ENCODE assay signal across 31 cellular contexts in genomic region chr2:74183878-74184277, GRCh38. TPM values are rescaled to one million over a fixed set of nuclear protein-coding genes. Genes with fewer than 3 reads are reported as not detected.
A peak's percentile ranks its signal among the peaks of the same experiment; 100 is the strongest.
DNase-seq lines count a peak whose midpoint lies in the region; ATAC-seq and FAIRE-seq lines count a peak whose summit lies in the region.
"Had no signal": no experiment of that assay in that cellular context is flagged by ENCODE, and none has a peak within 500 bp of the region (broad histone marks: within the 10 kb centered on the region; RNA-seq: fewer than 3 reads in every experiment).

No MANE protein-coding gene starts in this region.

- no peaks in the 10 kb centered on the region for H3K36me3 Mint-ChIP-seq in activated T-helper 17 cell treated with anti-CD3 and anti-CD28 coated beads, Interleukin-2, amount 50 U/mL, for 72 hours (ENCODE audit: low read depth)
- peaks cover 0 to 8% of the 10 kb centered on the region in 2 donors for H3K36me3 Mint-ChIP-seq in naive B cell
- H3K36me3 Mint-ChIP-seq: CD4-positive, CD25-positive, alpha-beta regulatory T cell; neural progenitor cell had no signal

- peaks cover 8% of the 10 kb centered on the region for H3K4me1 Mint-ChIP-seq in activated T-helper 17 cell treated with anti-CD3 and anti-CD28 coated beads, Interleukin-2, amount 50 U/mL, for 72 hours
- peaks cover 29 to 65% (median 41%) of the 10 kb centered on the region in 3 donors for H3K4me1 Mint-ChIP-seq in naive B cell
- H3K4me1 Mint-ChIP-seq: neural progenitor cell had no signal

- H3K27me3 Mint-ChIP-seq in activated T-helper 17 cell treated with anti-CD3 and anti-CD28 coated beads, Interleukin-2, amount 50 U/mL, for 72 hours, result no peaks in the 10 kb centered on the region
- H3K27me3 Mint-ChIP-seq in naive B cell, result no peaks in the 10 kb centered on the region
- H3K27me3 Mint-ChIP-seq: T-helper 17 cell had no signal

- DNase-seq in CD1c-positive myeloid dendritic cell (ENCODE audit: extremely low spot score) (peak; percentile 39), GM18507 (ENCODE audit: extremely low spot score, insufficient read length, low read depth) (no peak), naive B cell (no peak), amniotic stem cell (lab: John Stamatoyannopoulos, UW) (no peak)
- DNase-seq: activated CD4-positive, alpha-beta T cell treated with anti-CD3 and anti-CD28 coated beads for 4 hours; activated naive CD4-positive, alpha-beta T cell treated with anti-CD3 and anti-CD28 coated beads for 36 hours; activated T-cell treated with anti-CD3 and anti-CD28 coated beads, Interleukin-2, amount 50 U/mL, for 48 hours; anterior cingulate cortex; CD4-positive, CD25-positive, alpha-beta regulatory T cell; DMS 273 treated with DMSO at 0.1 percent for 48 hours; effector memory CD4-positive, alpha-beta T cell; erythroblast; H9; KBM-7; kidney; NCI-H1417 treated with DMSO at 0.1 percent for 48 hours; NCI-H2081; NCI-H226; NCI-H748 treated with DMSO at 0.1 percent for 48 hours; posterior cingulate gyrus; right cardiac atrium; RPMI8226; stimulated activated CD4-positive, alpha-beta T cell treated with anti-CD3 and anti-CD28 coated beads, Interleukin-4, amount 100 ng/mL, for 1 hour; T-helper 17 cell; upper lobe of right lung had no signal

- H3K4me3 Mint-ChIP-seq in activated T-helper 17 cell treated with anti-CD3 and anti-CD28 coated beads, Interleukin-2, amount 50 U/mL, for 72 hours, result no peak overlapping the region
- H3K4me3 Mint-ChIP-seq in naive B cell, result peak overlapping the region in 4 of 8 donors; percentile 5 to 82 (median 50)
- H3K4me3 Mint-ChIP-seq: activated naive CD4-positive, alpha-beta T cell treated with anti-CD3 and anti-CD28 coated beads for 36 hours; H9; neural progenitor cell; stimulated activated effector memory CD8-positive, alpha-beta T cell treated with anti-CD3 and anti-CD28 coated beads, Interleukin-12 subunit alpha, Interleukin-12 subunit beta, amount 100 ng/mL, for 72 hours had no signal

- H3K9me3 Mint-ChIP-seq in activated T-helper 17 cell treated with anti-CD3 and anti-CD28 coated beads, Interleukin-2, amount 50 U/mL, for 72 hours, result no peaks in the 10 kb centered on the region
- H3K9me3 Mint-ChIP-seq in naive B cell, result peaks cover 0 to 13% (median 6%) of the 10 kb centered on the region in 7 donors
- H3K9me3 Mint-ChIP-seq: activated naive CD4-positive, alpha-beta T cell treated with anti-CD3 and anti-CD28 coated beads for 36 hours; H9; neural progenitor cell; stimulated activated effector memory CD8-positive, alpha-beta T cell treated with anti-CD3 and anti-CD28 coated beads, Interleukin-12 subunit alpha, Interleukin-12 subunit beta, amount 100 ng/mL, for 72 hours had no signal

- no peak for ATAC-seq in activated T-helper 17 cell treated with anti-CD3 and anti-CD28 coated beads, Interleukin-2, amount 50 U/mL, for 72 hours (replicated peaks)
- no peak for ATAC-seq in naive B cell (ENCODE audit: low read depth in 2 of 2)
- ATAC-seq in HG03039 (IDR thresholded peaks at IDR 0.05; ENCODE audit: unreplicated experiment), result no peak
- no peak for ATAC-seq in HG03457 (IDR thresholded peaks at IDR 0.05; ENCODE audit: unreplicated experiment)
- ATAC-seq: right cardiac atrium; stimulated activated effector memory CD8-positive, alpha-beta T cell treated with anti-CD3 and anti-CD28 coated beads, Interleukin-12 subunit alpha, Interleukin-12 subunit beta, amount 100 ng/mL, for 72 hours; T-helper 17 cell; upper lobe of right lung had no signal

- peak overlapping the region; percentile 9 for H3K27ac Mint-ChIP-seq in activated T-helper 17 cell treated with anti-CD3 and anti-CD28 coated beads, Interleukin-2, amount 50 U/mL, for 72 hours
- H3K27ac Mint-ChIP-seq in naive B cell, result peak overlapping the region in 4 of 6 donors; percentile 26 to 92 (median 68)
- H3K27ac Mint-ChIP-seq: CD4-positive, CD25-positive, alpha-beta regulatory T cell; H9; neural progenitor cell; stimulated activated effector memory CD8-positive, alpha-beta T cell treated with anti-CD3 and anti-CD28 coated beads, Interleukin-12 subunit alpha, Interleukin-12 subunit beta, amount 100 ng/mL, for 72 hours had no signal

- FAIRE-seq in GM18507 (lab: Jason Lieb, UNC), result peak; percentile 57
- FAIRE-seq: bronchial epithelial cell, kidney had no signal

RNA-seq across cellular contexts. Expression of gene MOB1A, which starts 5.2 kb away (rescaled TPM):
- total RNA-seq in activated T-helper 17 cell treated with anti-CD3 and anti-CD28 coated beads, Interleukin-2, amount 50 U/mL, for 72 hours, result 100 to 1,000 TPM; 155 to 159 TPM
- polyA plus RNA-seq in naive B cell (ENCODE audit: low read depth in 6 of 6), result 100 to 1,000 TPM; 217 to 269 (median 220) TPM

RNA-seq across cellular contexts. Expression of gene MTHFD2, which starts 14.5 kb away (rescaled TPM):
- total RNA-seq in activated T-helper 17 cell treated with anti-CD3 and anti-CD28 coated beads, Interleukin-2, amount 50 U/mL, for 72 hours, result 100 to 1,000 TPM; 281 to 284 TPM
- polyA plus RNA-seq in naive B cell (ENCODE audit: low read depth in 6 of 6), result 1 to 10 TPM; 1.4 to 8.0 (median 4.6) TPM

RNA-seq across cellular contexts. Expression of gene BOLA3, which starts 36.2 kb away (rescaled TPM):
- 10 to 100 TPM; 35.7 to 51.7 TPM for total RNA-seq in activated T-helper 17 cell treated with anti-CD3 and anti-CD28 coated beads, Interleukin-2, amount 50 U/mL, for 72 hours
- polyA plus RNA-seq in naive B cell (ENCODE audit: low read depth in 6 of 6), result 10 to 100 TPM; 25.2 to 36.9 (median 31.4) TPM
